ENCODE assay signal across 8 cellular contexts in genomic region chr19:45125975-45126493, GRCh38. TPM values are rescaled to one million over a fixed set of nuclear protein-coding genes. Genes with fewer than 3 reads are reported as not detected.
A peak's percentile ranks its signal among the peaks of the same experiment; 100 is the strongest.
DNase-seq lines count a peak whose midpoint lies in the region; ATAC-seq and TF ChIP-seq lines count a peak whose summit lies in the region.

No MANE protein-coding gene starts in this region.

- H3K27me3 ChIP-seq in brain microvascular endothelial cell (replicated peaks), result no peaks in the 10 kb centered on the region

- H3K36me3 ChIP-seq in brain microvascular endothelial cell (replicated peaks), result no peaks in the 10 kb centered on the region

- TF ChIP-seq CTCF in brain microvascular endothelial cell (IDR thresholded peaks at IDR 0.05; ENCODE audit: low read depth, low read length, missing control alignments), result peak; percentile 93

- DNase-seq in NCI-H2081 (lab: John Stamatoyannopoulos, UW) (peak; percentile 62 to 67), NCI-H2081 treated with DMSO at 0.1 percent for 48 hours (lab: John Stamatoyannopoulos, UW) (no peak), M059J (ENCODE audit: low read depth) (peak; percentile 52), UCSD-AML1 (lab: John Stamatoyannopoulos, UW; ENCODE audit: unreplicated experiment) (peak; percentile 72), brain microvascular endothelial cell (peak; percentile 48), left colon (peak; percentile 68 to 85), OCI-M2 (lab: John Stamatoyannopoulos, UW; ENCODE audit: unreplicated experiment) (no peak)
- DNase-seq in stimulated activated CD8-positive, alpha-beta memory T cell treated with anti-CD3 and anti-CD28 coated beads, Interleukin-12 subunit alpha, Interleukin-12 subunit beta, amount 100 ng/mL, for 4 hours (ENCODE audit: low read depth), result peak; percentile 40

- no peak overlapping the region for H3K27ac ChIP-seq in brain microvascular endothelial cell

- peak; percentile 89 for ATAC-seq in left colon

- H3K4me3 ChIP-seq in brain microvascular endothelial cell (ENCODE audit: low read depth, low read length), result no peak overlapping the region

- in situ Hi-C loops in brain microvascular endothelial cell (cut with HindIII; ENCODE audit: low pct_ligation_motif_present, low sequenced_read_pairs), result no loop called here

- intact Hi-C loops in left colon (cut with DNase I, micrococcal nuclease), result no loop called here

RNA-seq across cellular contexts. Expression of gene PPP1R37, which starts 33.1 kb away (rescaled TPM):
- 26.0 and 44.8 TPM in 2 replicates for total RNA-seq in M059J (2014; rRNA removed; shearing (Covaris generic))
- 10 to 100 TPM; 31.6 to 33.1 TPM for total RNA-seq in left colon

RNA-seq across cellular contexts. Expression of gene NKPD1, which starts 34.7 kb away (rescaled TPM):
- total RNA-seq in M059J (2014; rRNA removed; shearing (Covaris generic)), result not detected in 2 replicates
- under 1 TPM; 0.08 to 0.15 TPM for total RNA-seq in left colon

RNA-seq across cellular contexts. Expression of gene GEMIN7, which starts 47.0 kb away (rescaled TPM):
- 44.2 and 67.2 TPM in 2 replicates for total RNA-seq in M059J (2014; rRNA removed; shearing (Covaris generic))
- total RNA-seq in left colon, result 10 to 100 TPM; 18.1 to 22.8 TPM

RNA-seq across cellular contexts. Expression of gene ZNF296, which starts 49.8 kb away (rescaled TPM):
- not detected in 2 replicates for total RNA-seq in M059J (2014; rRNA removed; shearing (Covaris generic))
- total RNA-seq in left colon, result 1 to 10 TPM; 4.0 to 6.1 TPM

RNA-seq across cellular contexts. Expression of gene TRAPPC6A, which starts 52.0 kb away (rescaled TPM):
- 6.2 and 8.2 TPM in 2 replicates for total RNA-seq in M059J (2014; rRNA removed; shearing (Covaris generic))
- 10 to 100 TPM; 45.0 to 46.9 TPM for total RNA-seq in left colon

Comparison
In these comparisons a context has a peak if more than half of its experiments do, and no peak if none do; other contexts are left out.
1. DNase-seq: peak in NCI-H2081 (2 of 2), M059J (single experiment), UCSD-AML1 (single experiment), brain microvascular endothelial cell (single experiment), left colon (2 of 2) and stimulated activated CD8-positive, alpha-beta memory T cell treated with anti-CD3 and anti-CD28 coated beads, Interleukin-12 subunit alpha, Interleukin-12 subunit beta, amount 100 ng/mL, for 4 hours (single experiment); none in NCI-H2081 treated with DMSO at 0.1 percent for 48 hours (single experiment) and OCI-M2 (single experiment).